ENCODE assay signal across 21 cellular contexts in the genomic region with DNA sequence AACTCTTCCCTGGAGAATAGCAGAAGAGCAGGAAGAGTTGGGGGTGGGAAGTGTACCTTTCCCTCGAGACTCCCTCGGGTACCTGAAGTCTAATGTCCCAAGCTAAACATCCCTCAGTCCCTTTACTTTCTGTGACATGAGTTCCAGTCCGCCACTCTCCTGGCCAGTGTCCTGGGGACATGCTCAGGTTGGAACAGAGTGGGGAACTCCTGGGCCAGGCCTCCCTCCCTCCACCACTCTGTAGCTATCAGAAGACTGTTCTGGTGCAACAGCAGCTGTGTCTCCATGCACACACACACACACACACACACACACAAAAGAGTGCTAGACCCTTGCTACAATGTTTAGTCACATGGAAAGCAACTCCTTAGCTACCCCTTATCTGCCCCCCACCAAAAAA.
A peak's percentile ranks its signal among the peaks of the same experiment; 100 is the strongest.
DNase-seq lines count a peak whose midpoint lies in the region; ATAC-seq, FAIRE-seq and TF ChIP-seq lines count a peak whose summit lies in the region.
"Had no signal": no experiment of that assay in that cellular context is flagged by ENCODE, and none has a peak within 500 bp of the region (broad histone marks: within the 10 kb centered on the region; RNA-seq: fewer than 3 reads in every experiment).

No MANE protein-coding gene starts in this region.

- TF ChIP-seq CTCF in H1 (IDR thresholded peaks at IDR 0.05; ENCODE audit: control extremely low read depth in 1 of 3, insufficient read depth in 1 of 3, low read depth in 1 of 3, low read length in 3 of 3) (no peak), nephron (IDR thresholded peaks at IDR 0.05; ENCODE audit: unreplicated experiment in 3 of 3) (no peak), lower lobe of right lung (IDR thresholded peaks at IDR 0.05) (no peak)

- no peak overlapping the region for H3K23ac ChIP-seq in H1 (ENCODE audit: insufficient read length)

- no peak overlapping the region for H2BK5ac ChIP-seq in H1 (ENCODE audit: low read depth, low read length)

- H3K4me3 ChIP-seq in right cardiac atrium (ENCODE audit: low read length) (no peak overlapping the region), H1 (ENCODE audit: extremely low read depth in 1 of 4, insufficient read depth in 2 of 4, low read depth in 3 of 4, low read length in 4 of 4) (no peak overlapping the region), lower lobe of right lung (no peak overlapping the region)
- H3K4me3 ChIP-seq: GM23338 had no signal

- DNase-seq in right cardiac atrium (peak in 1 of 3 donors; percentile 72), left cardiac atrium (no peak), H1 (ENCODE audit: low read depth in 1 of 2, low spot score in 2 of 2) (no peak), lower lobe of right lung (no peak)
- DNase-seq in stimulated activated effector memory CD8-positive, alpha-beta T cell treated with anti-CD3 and anti-CD28 coated beads, Interleukin-12 subunit alpha, Interleukin-12 subunit beta, amount 100 ng/mL, for 72 hours (ENCODE audit: low spot score in 2 of 2) = no peak
- DNase-seq: ACHN; BE2C; CD4-positive, alpha-beta memory T cell; DMS153; DMS79; GDM1; H7; HFFc6 had no signal

- H2BK20ac ChIP-seq in H1 (ENCODE audit: low read length) = no peak overlapping the region

- no peak for FAIRE-seq in H1 (lab: Jason Lieb, UNC)
- FAIRE-seq: A204.1, GM12892, GM18507 had no signal

- no peak overlapping the region for H3K4me2 ChIP-seq in H1 (ENCODE audit: insufficient read depth in 1 of 2, low read depth in 2 of 2, low read length in 2 of 2)
- H3K4me2 ChIP-seq: GM23338 had no signal

- no peak overlapping the region for H3K56ac ChIP-seq in H1 (replicated peaks; ENCODE audit: insufficient read length, low read depth, low read length)

- H2BK15ac ChIP-seq in H1 (ENCODE audit: low read length) = 0 out of 2 replicates have a peak overlapping the region, but pooled peaks have one; percentile 61

- no peak overlapping the region for H3K4ac ChIP-seq in H1 (replicated peaks; ENCODE audit: insufficient read length, low read depth, low read length)

- no peaks in the 10 kb centered on the region for H3K79me1 ChIP-seq in H1 (ENCODE audit: low read depth, low read length)

- TF ChIP-seq POLR2A in H1 (IDR thresholded peaks at IDR 0.05; ENCODE audit: control extremely low read depth in 1 of 2, low read depth in 2 of 2, low read length in 2 of 2) = no peak

- peak overlapping the region in 2 of 3 experiments; percentile 29 to 60 for H3K27ac Mint-ChIP-seq in nephron
- H3K27ac Mint-ChIP-seq in stimulated activated effector memory CD8-positive, alpha-beta T cell treated with anti-CD3 and anti-CD28 coated beads, Interleukin-12 subunit alpha, Interleukin-12 subunit beta, amount 100 ng/mL, for 72 hours = no peak overlapping the region
- H3K27ac Mint-ChIP-seq: GM23338, HFFc6 had no signal

- no peaks in the 10 kb centered on the region for H4K20me1 ChIP-seq in H1 (replicated peaks in 1 of 2; ENCODE audit: control insufficient read depth in 1 of 2, insufficient read depth in 2 of 2, low read length in 2 of 2)

- no peak overlapping the region for H3K18ac ChIP-seq in H1 (ENCODE audit: extremely low read depth, low read length)

- intact Hi-C loops in right cardiac atrium (cut with DNase I) (no loop called here), left cardiac atrium (cut with DNase I) (no loop called here), lower lobe of right lung (cut with DNase I) (no loop called here)

- H4K91ac ChIP-seq in H1 (replicated peaks; ENCODE audit: insufficient read length, low read length) = no peak overlapping the region

- no peak for TF ChIP-seq EP300 in H1 (IDR thresholded peaks at IDR 0.05; ENCODE audit: borderline replicate concordance in 1 of 2, low read depth in 2 of 2, low read length in 2 of 2)

- H4K8ac ChIP-seq in H1 (ENCODE audit: extremely low read depth, insufficient read depth, low read length) = no peak overlapping the region

- no peak overlapping the region for H2AK5ac ChIP-seq in H1 (ENCODE audit: low read depth, low read length)

- no peaks in the 10 kb centered on the region for H3K23me2 ChIP-seq in H1 (ENCODE audit: low read depth, low read length)

- H3K36me3 ChIP-seq in H1 (ENCODE audit: control insufficient read depth in 2 of 4, insufficient read depth in 4 of 4, low read length in 3 of 4) (no peaks in the 10 kb centered on the region), lower lobe of right lung (no peaks in the 10 kb centered on the region)
- H3K36me3 ChIP-seq: BE2C had no signal

- no peak overlapping the region for H4K5ac ChIP-seq in H1 (ENCODE audit: insufficient read length, low read depth, low read length)

- H2BK12ac ChIP-seq in H1 (ENCODE audit: low read depth, low read length) = no peak overlapping the region

- H3K36me3 Mint-ChIP-seq in nephron (ENCODE audit: low read depth) = no peaks in the 10 kb centered on the region
- no peaks in the 10 kb centered on the region for H3K36me3 Mint-ChIP-seq in stimulated activated effector memory CD8-positive, alpha-beta T cell treated with anti-CD3 and anti-CD28 coated beads, Interleukin-12 subunit alpha, Interleukin-12 subunit beta, amount 100 ng/mL, for 72 hours
- H3K36me3 Mint-ChIP-seq: CD4-positive, alpha-beta memory T cell had no signal

- H3K9ac ChIP-seq in H1 (replicated peaks in 1 of 4; ENCODE audit: extremely low read depth in 1 of 4, low read depth in 3 of 4, low read length in 3 of 4) = no peak overlapping the region

- H3K4me3 Mint-ChIP-seq in nephron = no peak overlapping the region
- H3K4me3 Mint-ChIP-seq in stimulated activated effector memory CD8-positive, alpha-beta T cell treated with anti-CD3 and anti-CD28 coated beads, Interleukin-12 subunit alpha, Interleukin-12 subunit beta, amount 100 ng/mL, for 72 hours = no peak overlapping the region
- H3K4me3 Mint-ChIP-seq: CD4-positive, alpha-beta memory T cell; GM23338; HFFc6 had no signal

- no peaks in the 10 kb centered on the region for H3K9me3 ChIP-seq in right cardiac atrium (ENCODE audit: control insufficient read depth, low read length)
- H3K9me3 ChIP-seq in H1 (ENCODE audit: insufficient read depth in 2 of 2, low read depth in 1 of 2, low read length in 1 of 2) = no peaks in the 10 kb centered on the region
- H3K9me3 ChIP-seq in lower lobe of right lung = no peaks in the 10 kb centered on the region
- H3K9me3 ChIP-seq: BE2C had no signal

- no peaks in the 10 kb centered on the region for H3K9me3 Mint-ChIP-seq in nephron
- no peaks in the 10 kb centered on the region for H3K9me3 Mint-ChIP-seq in stimulated activated effector memory CD8-positive, alpha-beta T cell treated with anti-CD3 and anti-CD28 coated beads, Interleukin-12 subunit alpha, Interleukin-12 subunit beta, amount 100 ng/mL, for 72 hours
- H3K9me3 Mint-ChIP-seq: CD4-positive, alpha-beta memory T cell; GM23338; HFFc6 had no signal

- TF ChIP-seq RAD21 in H1 (IDR thresholded peaks at IDR 0.05 in 1 of 2, conservative IDR thresholded peaks at IDR 0.05 in 1 of 2; ENCODE audit: low read depth in 2 of 2, low read length in 2 of 2) = no peak

- H3K27me3 ChIP-seq in right cardiac atrium (ENCODE audit: control insufficient read depth, insufficient read depth) (no peaks in the 10 kb centered on the region), H1 (replicated peaks in 1 of 4; ENCODE audit: control insufficient read depth in 3 of 4, extremely low read depth in 1 of 4, insufficient read depth in 3 of 4, low read length in 3 of 4) (peaks cover 0 to 5% (median 0%) of the 10 kb centered on the region in 4 experiments; a peak in 3 of 7 replicates), lower lobe of right lung (ENCODE audit: low read depth) (no peaks in the 10 kb centered on the region)
- H3K27me3 ChIP-seq: BE2C had no signal

- H3K4me1 ChIP-seq in right cardiac atrium (ENCODE audit: control insufficient read depth, insufficient read depth, low read length) (peaks cover 10% of the 10 kb centered on the region), H1 (replicated peaks in 1 of 4; ENCODE audit: control insufficient read depth in 3 of 4, insufficient read depth in 4 of 4, low read length in 3 of 4) (no peaks in the 10 kb centered on the region; a peak in 2 of 7 replicates), lower lobe of right lung (peaks cover 38% of the 10 kb centered on the region)
- H3K4me1 ChIP-seq: BE2C had no signal

- POLR2A ChIA-PET in H1 (lab: Charles Lee; ENCODE audit: partially characterized antibody) = interaction anchor here (1.2 kb wide), 1 partner anchor 17 kb away, joined by 5 read pairs; no protein-coding TSS in a partner anchor

- H3K14ac ChIP-seq in H1 (ENCODE audit: insufficient read length) = no peak overlapping the region

- H3K27ac ChIP-seq in right cardiac atrium (ENCODE audit: low read length) (peak overlapping the region; percentile 48), H1 (ENCODE audit: low read depth, low read length) (no peak overlapping the region), lower lobe of right lung (no peak overlapping the region)

- peaks cover 18% of the 10 kb centered on the region for H3K27me3 Mint-ChIP-seq in nephron (ENCODE audit: low read depth)

- no peak overlapping the region for H2AFZ ChIP-seq in H1 (ENCODE audit: low read length)
- H2AFZ ChIP-seq: GM23338 had no signal

- 79% methylated on average over 3 of the region's 3 CpGs for whole genome bisulfite sequencing in right cardiac atrium
- WGBS in H1 (ENCODE audit: extremely low coverage in 1 of 2, insufficient coverage in 1 of 2, insufficient read length in 1 of 2, insufficient replicate concordance in 2 of 2, low coverage in 1 of 2, low lambda C conversion rate in 2 of 2, missing lambda C conversion rate in 1 of 2), 2 experiments = 80% methylated on average over 3 of the region's 3 CpGs; no CpG with 5 or more reads in 1 of the 2 experiments

- peaks cover 55% of the 10 kb centered on the region for H3K4me1 Mint-ChIP-seq in nephron
- no peaks in the 10 kb centered on the region for H3K4me1 Mint-ChIP-seq in stimulated activated effector memory CD8-positive, alpha-beta T cell treated with anti-CD3 and anti-CD28 coated beads, Interleukin-12 subunit alpha, Interleukin-12 subunit beta, amount 100 ng/mL, for 72 hours
- H3K4me1 Mint-ChIP-seq: CD4-positive, alpha-beta memory T cell had no signal

- no peaks in the 10 kb centered on the region for H3K79me2 ChIP-seq in H1 (ENCODE audit: control insufficient read depth in 1 of 2, insufficient read depth in 2 of 2, low read length in 2 of 2)

- CTCF ChIA-PET in H1 (lab: Charles Lee; ENCODE audit: partially characterized antibody) = interaction anchor here (0.6 to 3.9 kb wide), 10 partner anchors 9 to 974 kb away, joined by 3 to 13 read pairs (median 3); no protein-coding TSS in a partner anchor

- no peak overlapping the region for H2BK120ac ChIP-seq in H1 (replicated peaks; ENCODE audit: low read depth, low read length)

- ATAC-seq in right cardiac atrium (peak in 1 of 2 donors; percentile 17), left cardiac atrium (no peak), lower lobe of right lung (no peak), HG03342 (IDR thresholded peaks at IDR 0.05; ENCODE audit: unreplicated experiment) (no peak), HG03565 (IDR thresholded peaks at IDR 0.05; ENCODE audit: unreplicated experiment) (no peak)
- peak; percentile 49 for ATAC-seq in stimulated activated effector memory CD8-positive, alpha-beta T cell treated with anti-CD3 and anti-CD28 coated beads, Interleukin-12 subunit alpha, Interleukin-12 subunit beta, amount 100 ng/mL, for 72 hours
- ATAC-seq: HCT116 had no signal

TF ChIP-seq in H1, 55 proteins besides CTCF, POLR2A, EP300 and RAD21 (continues in another document):
- TF ChIP-seq, protein P1, sequence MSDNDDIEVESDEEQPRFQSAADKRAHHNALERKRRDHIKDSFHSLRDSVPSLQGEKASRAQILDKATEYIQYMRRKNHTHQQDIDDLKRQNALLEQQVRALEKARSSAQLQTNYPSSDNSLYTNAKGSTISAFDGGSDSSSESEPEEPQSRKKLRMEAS (IDR thresholded peaks at IDR 0.05) = no peak
